In the genomic region with DNA sequence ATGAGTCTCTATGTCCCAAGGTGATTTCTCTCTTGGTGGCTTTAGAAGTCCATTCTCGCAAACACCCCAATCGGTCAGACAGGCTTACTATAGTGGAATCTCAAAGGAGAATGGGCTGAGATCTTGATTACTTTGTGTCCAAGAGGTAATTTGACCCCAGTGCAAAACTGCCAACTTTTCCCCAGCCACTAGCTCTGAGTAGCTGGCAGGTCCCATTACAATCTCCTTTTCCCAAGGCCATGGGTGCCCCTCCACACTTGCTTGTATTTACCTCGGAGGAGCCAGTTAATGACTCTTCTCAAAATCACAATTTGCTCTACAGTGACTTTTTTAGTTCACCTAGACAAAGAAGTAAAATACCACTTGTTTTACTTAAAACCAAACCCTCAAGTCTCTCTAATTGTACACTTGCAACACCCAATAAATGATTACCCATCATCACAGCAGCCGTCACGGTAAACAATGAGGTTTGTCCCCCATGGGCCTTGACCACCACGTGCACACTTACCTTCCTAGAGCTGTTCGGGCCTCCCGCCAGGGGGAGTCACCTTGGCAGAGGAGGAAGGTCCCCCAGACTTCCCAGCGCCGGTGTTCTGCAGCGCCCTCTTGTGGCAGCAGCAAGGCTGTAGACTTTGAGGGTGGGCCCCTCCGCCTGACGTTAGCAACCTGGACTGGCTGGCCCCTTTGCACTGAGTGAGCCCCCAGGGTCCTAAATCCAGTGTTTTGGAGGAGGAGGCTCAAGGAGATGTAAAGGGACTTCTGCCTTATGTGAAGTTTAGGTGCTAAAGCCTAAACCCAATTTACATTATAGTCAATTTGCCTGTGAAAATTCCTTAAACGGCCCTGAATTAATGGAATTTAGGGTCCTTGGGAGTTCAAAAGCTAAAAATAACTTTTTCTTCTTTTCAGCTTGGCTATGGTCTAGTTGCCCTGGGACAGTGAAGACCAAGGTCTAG, we compare ENCODE assay signal across 7 cellular contexts. TPM values are rescaled to one million over a fixed set of nuclear protein-coding genes. Genes with fewer than 3 reads are reported as not detected.
DNase-seq lines count a peak whose midpoint lies in the region; ATAC-seq and TF ChIP-seq lines count a peak whose summit lies in the region.

No MANE protein-coding gene starts in this region.

- H3K36me3 ChIP-seq in SU-DHL-6 (ENCODE audit: low read length), result no peaks in the 10 kb centered on the region

- POLR2A ChIA-PET in activated naive CD8-positive, alpha-beta T cell treated with anti-CD3 and anti-CD28 coated beads, Interleukin-2, amount 10 ng/mL, durations not matched to agents 7 days and 5 days (lab: Charles Lee), result no interaction called here

- H3K4me3 ChIP-seq in GM12875 (ENCODE audit: low read depth, low read length) (no peak overlapping the region), SU-DHL-6 (ENCODE audit: insufficient read depth, low read length, poor library complexity, severe bottlenecking) (no peak overlapping the region)

- peaks cover 4% of the 10 kb centered on the region for H3K4me1 Mint-ChIP-seq in activated naive CD8-positive, alpha-beta T cell treated with anti-CD3 and anti-CD28 coated beads, Interleukin-2, amount 10 ng/mL, durations not matched to agents 7 days and 5 days

- H2AFZ ChIP-seq in SU-DHL-6 (ENCODE audit: low read depth, low read length, severe bottlenecking), result peak overlapping the region; percentile 33

- H4K20me1 ChIP-seq in SU-DHL-6 (ENCODE audit: low read depth, low read length), result no peaks in the 10 kb centered on the region

- H3K27ac ChIP-seq in SU-DHL-6 (ENCODE audit: low read depth, low read length), result no peak overlapping the region

- H3K27ac Mint-ChIP-seq in activated naive CD8-positive, alpha-beta T cell treated with anti-CD3 and anti-CD28 coated beads, Interleukin-2, amount 10 ng/mL, durations not matched to agents 7 days and 5 days, result no peak overlapping the region

- H3K36me3 Mint-ChIP-seq in activated naive CD8-positive, alpha-beta T cell treated with anti-CD3 and anti-CD28 coated beads, Interleukin-2, amount 10 ng/mL, durations not matched to agents 7 days and 5 days, result no peaks in the 10 kb centered on the region

- H3K9ac ChIP-seq in SU-DHL-6 (ENCODE audit: low read length), result no peak overlapping the region

- DNase-seq in HUDEP-2 (lab: John Stamatoyannopoulos, UW; ENCODE audit: unreplicated experiment in 76 of 76), result peak in 72 of 76 experiments; percentile 27 to 88 (median 70)
- DNase-seq in activated naive CD8-positive, alpha-beta T cell treated with anti-CD3 and anti-CD28 coated beads, Interleukin-2, amount 10 ng/mL, durations not matched to agents 7 days and 5 days, result peak; percentile 86
- DNase-seq in islet precursor cell, result peak; percentile 87
- peak; percentile 34 for DNase-seq in stimulated activated CD8-positive, alpha-beta memory T cell treated with anti-CD3 and anti-CD28 coated beads, Interleukin-12 subunit alpha, Interleukin-12 subunit beta, amount 100 ng/mL, for 24 hours (ENCODE audit: extremely low read depth)

- no peaks in the 10 kb centered on the region for H3K9me2 ChIP-seq in SU-DHL-6 (replicated peaks; ENCODE audit: insufficient read depth, low read length)

- no peaks in the 10 kb centered on the region for H3K27me3 ChIP-seq in SU-DHL-6 (ENCODE audit: low read length)

- H3K4me2 ChIP-seq in SU-DHL-6 (ENCODE audit: low read depth, low read length, poor library complexity, severe bottlenecking), result no peak overlapping the region

- H3K9me3 Mint-ChIP-seq in activated naive CD8-positive, alpha-beta T cell treated with anti-CD3 and anti-CD28 coated beads, Interleukin-2, amount 10 ng/mL, durations not matched to agents 7 days and 5 days, result no peaks in the 10 kb centered on the region

- no peak overlapping the region for H3K4me3 Mint-ChIP-seq in activated naive CD8-positive, alpha-beta T cell treated with anti-CD3 and anti-CD28 coated beads, Interleukin-2, amount 10 ng/mL, durations not matched to agents 7 days and 5 days

- no peaks in the 10 kb centered on the region for H3K9me3 ChIP-seq in SU-DHL-6 (ENCODE audit: insufficient read depth, low read length)

- no peaks in the 10 kb centered on the region for H3K79me2 ChIP-seq in SU-DHL-6 (ENCODE audit: insufficient read depth, low read length)

- peak; percentile 95 for ATAC-seq in activated naive CD8-positive, alpha-beta T cell treated with anti-CD3 and anti-CD28 coated beads, Interleukin-2, amount 10 ng/mL, durations not matched to agents 7 days and 5 days (ENCODE audit: low read depth)
- ATAC-seq in GM19395 (IDR thresholded peaks at IDR 0.05; ENCODE audit: unreplicated experiment), result no peak

- H3K27me3 Mint-ChIP-seq in activated naive CD8-positive, alpha-beta T cell treated with anti-CD3 and anti-CD28 coated beads, Interleukin-2, amount 10 ng/mL, durations not matched to agents 7 days and 5 days, result peaks cover 18% of the 10 kb centered on the region

- peak; percentile 94 for TF ChIP-seq CTCF in GM12875 (IDR thresholded peaks at IDR 0.05; ENCODE audit: borderline replicate concordance, insufficient read depth, low read depth, low read length)
- peak; percentile 99 for TF ChIP-seq CTCF in SU-DHL-6 (IDR thresholded peaks at IDR 0.05; ENCODE audit: insufficient read depth, low read length, poor library complexity, severe bottlenecking)

- H3F3A ChIP-seq in SU-DHL-6 (ENCODE audit: insufficient read depth), result no peaks in the 10 kb centered on the region

RNA-seq across cellular contexts. Expression of a gene that starts 18.7 kb away (rescaled TPM):
- total RNA-seq in activated naive CD8-positive, alpha-beta T cell treated with anti-CD3 and anti-CD28 coated beads, Interleukin-2, amount 10 ng/mL, durations not matched to agents 7 days and 5 days, result 1 to 10 TPM; 4.1 to 4.9 TPM

RNA-seq across cellular contexts. Expression of a gene that starts 41.3 kb away (rescaled TPM):
- 100 to 1,000 TPM; 163 to 170 TPM for total RNA-seq in activated naive CD8-positive, alpha-beta T cell treated with anti-CD3 and anti-CD28 coated beads, Interleukin-2, amount 10 ng/mL, durations not matched to agents 7 days and 5 days

Comparison
In these comparisons a context has a peak if more than half of its experiments do, and no peak if none do; other contexts are left out.
1. DNase-seq: peak in every context shown above with its lines; median percentile 87 in islet precursor cell; 86 in activated naive CD8-positive, alpha-beta T cell treated with anti-CD3 and anti-CD28 coated beads, Interleukin-2, amount 10 ng/mL, durations not matched to agents 7 days and 5 days; 70 in HUDEP-2; 34 in stimulated activated CD8-positive, alpha-beta memory T cell treated with anti-CD3 and anti-CD28 coated beads, Interleukin-12 subunit alpha, Interleukin-12 subunit beta, amount 100 ng/mL, for 24 hours.